Comparison of ENCODE assay signal across 24 cellular contexts in the genomic region with DNA sequence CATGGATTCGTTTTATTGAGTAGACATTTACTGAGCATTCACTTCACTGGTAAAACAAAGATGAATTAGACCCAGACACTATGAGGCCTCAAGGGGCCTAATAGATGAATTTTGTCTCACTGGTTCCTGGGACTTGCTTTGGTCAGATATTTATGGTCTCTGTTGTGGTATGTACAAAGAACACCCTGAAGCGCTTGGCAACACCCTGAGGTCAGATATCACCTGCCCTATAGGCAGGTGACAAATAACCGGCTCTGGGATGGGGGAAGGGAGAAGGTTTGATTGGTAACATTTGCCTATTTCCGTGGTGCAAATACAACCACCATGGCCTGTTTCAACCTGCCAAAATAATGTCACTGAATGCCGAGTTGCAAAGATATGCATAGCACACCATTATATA. TPM values are rescaled to one million over a fixed set of nuclear protein-coding genes. Genes with fewer than 3 reads are reported as not detected.
DNase-seq lines count a peak whose midpoint lies in the region; ATAC-seq, FAIRE-seq and TF ChIP-seq lines count a peak whose summit lies in the region.
"Had no signal": no experiment of that assay in that cellular context is flagged by ENCODE, and none has a peak within 500 bp of the region (broad histone marks: within the 10 kb centered on the region; RNA-seq: fewer than 3 reads in every experiment).

No MANE protein-coding gene starts in this region.

- no TSS peak for BruUV-seq in K562 (replicated peaks; lab: Mats Ljungman, UMichigan)

- no peak overlapping the region for H3K9ac ChIP-seq in K562 (ENCODE audit: insufficient read depth in 1 of 2, low read depth in 2 of 2, low read length in 2 of 2)
- H3K9ac ChIP-seq: BLaER1 had no signal

- TF ChIP-seq RAD21 in K562 (CRISPR knock-in tag; conservative IDR thresholded peaks at IDR 0.05 in 1 of 2, IDR thresholded peaks at IDR 0.05 in 1 of 2) = no peak

- TF ChIP-seq CTCF in K562 (IDR thresholded peaks at IDR 0.05 in 2 of 3, conservative IDR thresholded peaks at IDR 0.05 in 1 of 3; ENCODE audit: insufficient read depth in 2 of 3, low read depth in 1 of 3, low read length in 3 of 3) = no peak

- 30% methylated on average over 5 of the region's 5 CpGs for WGBS in K562 (ENCODE audit: insufficient coverage, low coverage, missing lambda C conversion rate)

- intact Hi-C loops in K562 (cut with micrococcal nuclease) = loop anchor here (10.0 kb wide), 1 partner anchor 570 kb away; no protein-coding TSS in a partner anchor
- intact Hi-C loops in cardiac septum (cut with DNase I) = loop anchor here (5.0 kb wide), 1 partner anchor 517 kb away; a partner anchor contains a TSS

- ATAC-seq in K562 = no peak
- no peak for ATAC-seq in esophagus mucosa
- ATAC-seq: CD8-positive, alpha-beta T cell; GM12878 had no signal

- H3K27ac ChIP-seq in K562 (ENCODE audit: extremely low read depth, low read depth, low read length) = no peak overlapping the region
- H3K27ac ChIP-seq in layer of hippocampus (ENCODE audit: low read depth, low read length) = peak overlapping the region; percentile 5
- H3K27ac ChIP-seq in substantia nigra (ENCODE audit: low read depth, low read length, poor library complexity, severe bottlenecking) = peak overlapping the region; percentile 64
- H3K27ac ChIP-seq: 22Rv1, BLaER1, C4-2B had no signal

- peak; percentile 23 for FAIRE-seq in K562 (lab: Jason Lieb, UNC)
- FAIRE-seq: A204.1, GM12878, GM19239, H1 had no signal

- CTCF ChIA-PET in K562 (lab: Yijun Ruan, JAX; ENCODE audit: low intra/inter-chr PET ratio) = no interaction called here

- TF ChIP-seq EP300 in K562 (IDR thresholded peaks at IDR 0.05; ENCODE audit: low read length) = no peak

- no peak for TF ChIP-seq POLR2A in K562 (conservative IDR thresholded peaks at IDR 0.05)

- H3K4me1 ChIP-seq in K562 (replicated peaks in 1 of 2; ENCODE audit: control insufficient read depth in 2 of 2, insufficient read depth in 2 of 2, low read length in 2 of 2) = peaks cover 0 to 8% of the 10 kb centered on the region in 2 experiments

- H3K4me2 ChIP-seq in K562 (ENCODE audit: insufficient read depth, low read length) = no peak overlapping the region
- H3K4me2 ChIP-seq: BLaER1 had no signal

- no peaks in the 10 kb centered on the region for H3K79me2 ChIP-seq in K562 (ENCODE audit: control insufficient read depth, insufficient read depth, low read length)

- H3K9me3 ChIP-seq in K562 (replicated peaks; ENCODE audit: control insufficient read depth, insufficient read depth, low read depth, low read length) = no peaks in the 10 kb centered on the region
- H3K9me3 ChIP-seq: BLaER1, Caco-2 had no signal

- H4K20me1 ChIP-seq in K562 (replicated peaks; ENCODE audit: control insufficient read depth, insufficient read depth, low read length) = no peaks in the 10 kb centered on the region
- H4K20me1 ChIP-seq: BLaER1 had no signal

- no peak overlapping the region for H2AFZ ChIP-seq in K562 (ENCODE audit: low read depth, low read length)
- H2AFZ ChIP-seq: GM23248 had no signal

- no peaks in the 10 kb centered on the region for H3K36me3 ChIP-seq in K562 (ENCODE audit: control insufficient read depth, insufficient read depth, low read length)
- H3K36me3 ChIP-seq: BLaER1 had no signal

- POLR2A ChIA-PET in K562 (lab: Yijun Ruan, JAX) = no interaction called here

- H3K27me3 ChIP-seq in K562 (ENCODE audit: control insufficient read depth in 2 of 2, insufficient read depth in 2 of 2, low read length in 2 of 2) = no peaks in the 10 kb centered on the region
- no peaks in the 10 kb centered on the region for H3K27me3 ChIP-seq in layer of hippocampus (ENCODE audit: control insufficient read depth, insufficient read depth, low read length)
- H3K27me3 ChIP-seq: BLaER1 had no signal

- in situ Hi-C loops in K562 (cut with MboI) = loop anchor here (25.0 kb wide), 1 partner anchor 562 kb away; no protein-coding TSS in a partner anchor

- no peaks in the 10 kb centered on the region for H3K9me1 ChIP-seq in K562 (ENCODE audit: control insufficient read depth, insufficient read depth, low read length)

- H3K4me3 ChIP-seq in K562 = no peak overlapping the region
- H3K4me3 ChIP-seq: BLaER1, GM12878, GM23248 had no signal

- peak; percentile 7 for DNase-seq in NCI-H146 (lab: John Stamatoyannopoulos, UW)
- DNase-seq in NCI-H146 treated with DMSO at 0.1 percent for 48 hours (lab: John Stamatoyannopoulos, UW; ENCODE audit: unreplicated experiment) = no peak
- no peak for DNase-seq in K562 (ENCODE audit: extremely low read depth in 1 of 4, low spot score in 3 of 4)
- no peak for DNase-seq in substantia nigra (lab: John Stamatoyannopoulos, UW)
- DNase-seq in stimulated activated CD4-positive, alpha-beta T cell treated with anti-CD3 and anti-CD28 coated beads, Interleukin-12 subunit alpha, Interleukin-12 subunit beta, amount 100 ng/mL, for 4 hours = no peak
- no peak for DNase-seq in cardiac septum (ENCODE audit: low spot score)
- DNase-seq: Caco-2; CD4-positive, CD25-positive, alpha-beta regulatory T cell; CD8-positive, alpha-beta T cell; DMS153; DND-41; GDM1; GM23248; H7; HCEC 1CT had no signal

TF ChIP-seq in K562, 482 proteins besides CTCF, POLR2A, EP300 and RAD21:
- no peak for TF ChIP-seq NCOA1 (IDR thresholded peaks at IDR 0.05; ENCODE audit: low read depth)
- no peak for TF ChIP-seq EGR1 (conservative IDR thresholded peaks at IDR 0.05)
- no peak for TF ChIP-seq RAD51 (IDR thresholded peaks at IDR 0.05; ENCODE audit: borderline replicate concordance, low read depth)
- TF ChIP-seq ATF7 (IDR thresholded peaks at IDR 0.05) = no peak
- TF ChIP-seq SAP30 (IDR thresholded peaks at IDR 0.05; ENCODE audit: borderline replicate concordance, insufficient read depth, low read depth, low read length, poor library complexity, severe bottlenecking) = no peak
- no peak for TF ChIP-seq KLF13 (tag; IDR thresholded peaks at IDR 0.05; ENCODE audit: borderline replicate concordance, low read depth)
- TF ChIP-seq ZBTB8A (IDR thresholded peaks at IDR 0.05; ENCODE audit: partially characterized antibody) = no peak
- TF ChIP-seq TCF7 (IDR thresholded peaks at IDR 0.05; ENCODE audit: borderline replicate concordance) = no peak
- TF ChIP-seq RBBP5 (IDR thresholded peaks at IDR 0.05; ENCODE audit: borderline replicate concordance, insufficient read depth, low read length, poor library complexity, severe bottlenecking) = no peak
- TF ChIP-seq, protein P1, sequence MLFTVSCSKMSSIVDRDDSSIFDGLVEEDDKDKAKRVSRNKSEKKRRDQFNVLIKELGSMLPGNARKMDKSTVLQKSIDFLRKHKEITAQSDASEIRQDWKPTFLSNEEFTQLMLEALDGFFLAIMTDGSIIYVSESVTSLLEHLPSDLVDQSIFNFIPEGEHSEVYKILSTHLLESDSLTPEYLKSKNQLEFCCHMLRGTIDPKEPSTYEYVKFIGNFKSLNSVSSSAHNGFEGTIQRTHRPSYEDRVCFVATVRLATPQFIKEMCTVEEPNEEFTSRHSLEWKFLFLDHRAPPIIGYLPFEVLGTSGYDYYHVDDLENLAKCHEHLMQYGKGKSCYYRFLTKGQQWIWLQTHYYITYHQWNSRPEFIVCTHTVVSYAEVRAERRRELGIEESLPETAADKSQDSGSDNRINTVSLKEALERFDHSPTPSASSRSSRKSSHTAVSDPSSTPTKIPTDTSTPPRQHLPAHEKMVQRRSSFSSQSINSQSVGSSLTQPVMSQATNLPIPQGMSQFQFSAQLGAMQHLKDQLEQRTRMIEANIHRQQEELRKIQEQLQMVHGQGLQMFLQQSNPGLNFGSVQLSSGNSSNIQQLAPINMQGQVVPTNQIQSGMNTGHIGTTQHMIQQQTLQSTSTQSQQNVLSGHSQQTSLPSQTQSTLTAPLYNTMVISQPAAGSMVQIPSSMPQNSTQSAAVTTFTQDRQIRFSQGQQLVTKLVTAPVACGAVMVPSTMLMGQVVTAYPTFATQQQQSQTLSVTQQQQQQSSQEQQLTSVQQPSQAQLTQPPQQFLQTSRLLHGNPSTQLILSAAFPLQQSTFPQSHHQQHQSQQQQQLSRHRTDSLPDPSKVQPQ (CRISPR knock-in tag; IDR thresholded peaks at IDR 0.05; ENCODE audit: borderline replicate concordance) = no peak
- TF ChIP-seq MTA2 (IDR thresholded peaks at IDR 0.05; ENCODE audit: low read depth) = no peak
- no peak for TF ChIP-seq ZBTB17 (CRISPR knock-in tag; IDR thresholded peaks at IDR 0.05)
- no peak for TF ChIP-seq ZNF561 (CRISPR knock-in tag; conservative IDR thresholded peaks at IDR 0.05)
- TF ChIP-seq, protein P2, sequence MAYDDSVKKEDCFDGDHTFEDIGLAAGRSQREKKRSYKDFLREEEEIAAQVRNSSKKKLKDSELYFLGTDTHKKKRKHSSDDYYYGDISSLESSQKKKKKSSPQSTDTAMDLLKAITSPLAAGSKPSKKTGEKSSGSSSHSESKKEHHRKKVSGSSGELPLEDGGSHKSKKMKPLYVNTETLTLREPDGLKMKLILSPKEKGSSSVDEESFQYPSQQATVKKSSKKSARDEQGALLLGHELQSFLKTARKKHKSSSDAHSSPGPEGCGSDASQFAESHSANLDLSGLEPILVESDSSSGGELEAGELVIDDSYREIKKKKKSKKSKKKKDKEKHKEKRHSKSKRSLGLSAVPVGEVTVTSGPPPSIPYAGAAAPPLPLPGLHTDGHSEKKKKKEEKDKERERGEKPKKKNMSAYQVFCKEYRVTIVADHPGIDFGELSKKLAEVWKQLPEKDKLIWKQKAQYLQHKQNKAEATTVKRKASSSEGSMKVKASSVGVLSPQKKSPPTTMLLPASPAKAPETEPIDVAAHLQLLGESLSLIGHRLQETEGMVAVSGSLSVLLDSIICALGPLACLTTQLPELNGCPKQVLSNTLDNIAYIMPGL (CRISPR knock-in tag; IDR thresholded peaks at IDR 0.05) = no peak

RNA-seq across cellular contexts. Expression of a gene that starts 16.2 kb away (rescaled TPM):
- 24.7 and 55.6 TPM in 2 replicates for total RNA-seq in K562 (2011; cell fraction: chromatin; rRNA removed; ENCODE audit: low replicate concordance)
- 10.7 and 11.5 TPM in 2 replicates for total RNA-seq in K562 (2011; cell fraction: nucleolus; rRNA removed)
- 17.2 and 27.6 TPM in 2 replicates for total RNA-seq in K562 (2011; cell fraction: nucleoplasm; rRNA removed)
- total RNA-seq in K562 (2014; rRNA removed) (4.9 and 5.5 TPM in 2 replicates), K562 (2014; rRNA removed; fragmentation: Illumina TruSeq; extraction: Trizol) (7.5 TPM in 2 replicates), K562 (2015; rRNA removed; fragmentation: Illumina TruSeq; extraction: Trizol) (7.2 and 8.0 TPM in 2 replicates), K562 (2021) (8.4 and 9.2 TPM in 2 replicates), esophagus mucosa (22.2 TPM), cardiac septum (13.0 TPM)
- polyA plus RNA-seq in K562 (2011; rRNA removed) (12.0 and 18.0 TPM in 2 replicates), K562 (2014; fragmentation: Illumina TruSeq; extraction: Trizol) (9.5 and 11.5 TPM in 2 replicates), K562 (2014; fragmentation: Nextera tagmentation; extraction: Ambion mirVana) (1 to 10 TPM; 5.4 to 5.9 TPM), K562 (2014; rRNA removed) (8.5 and 12.2 TPM in 2 replicates)
- 4.7 and 7.2 TPM in 2 replicates for polyA plus RNA-seq in K562 (2011; cell fraction: cytosol; rRNA removed)
- polyA plus RNA-seq in K562 (2011; cell fraction: nucleus; rRNA removed) = 25.2 and 26.4 TPM in 2 replicates
- polyA plus RNA-seq in K562 (2012) = 7.1 and 9.3 TPM in 2 replicates
- 17.4 and 17.9 TPM in 2 replicates for polyA minus RNA-seq in K562 (2011; rRNA and poly(A)+ RNA removed)
- 3.3 and 6.7 TPM in 2 replicates for polyA minus RNA-seq in K562 (2011; cell fraction: cytosol; rRNA and poly(A)+ RNA removed)
- polyA minus RNA-seq in K562 (2011; cell fraction: nucleus; rRNA and poly(A)+ RNA removed) = 10.8 and 17.1 TPM in 2 replicates
